9 cellular contexts compared by ENCODE assay signal in the genomic region with DNA sequence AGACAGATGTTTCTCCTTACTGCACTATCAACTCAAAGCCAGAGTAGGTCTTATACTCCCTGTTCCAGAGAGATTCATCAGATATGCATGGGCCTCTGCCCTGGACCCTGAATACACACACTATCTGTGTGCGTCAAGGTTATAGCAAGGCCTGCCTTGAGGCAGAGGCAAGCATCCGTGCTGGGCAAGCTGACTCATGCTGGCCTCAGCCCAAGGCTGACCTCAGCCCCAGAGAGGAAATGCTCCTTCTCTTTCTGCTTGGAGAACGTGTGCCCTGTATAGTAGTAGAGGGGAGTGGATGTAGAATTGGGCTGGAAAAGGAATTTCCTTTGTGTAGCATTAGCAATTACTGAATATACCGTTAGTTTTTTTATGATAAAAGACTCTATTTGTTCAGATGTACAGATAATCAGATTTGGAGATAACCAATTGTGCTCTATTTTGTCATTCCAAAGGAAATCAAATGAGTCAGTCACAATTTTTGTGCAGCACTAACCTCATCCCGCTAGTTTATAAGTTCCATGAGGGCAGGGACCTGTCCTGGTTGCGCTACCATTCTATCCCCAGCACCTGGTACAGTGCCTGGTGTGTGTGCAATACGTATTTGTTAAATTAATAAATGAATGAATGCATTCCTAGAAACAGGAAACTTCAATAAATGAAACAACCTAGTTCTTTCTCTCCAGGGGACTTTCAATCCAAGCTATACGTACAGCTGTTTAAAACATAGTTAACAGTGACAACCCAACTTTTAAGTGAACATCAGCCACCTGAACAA. TPM values are rescaled to one million over a fixed set of nuclear protein-coding genes. Genes with fewer than 3 reads are reported as not detected.
DNase-seq lines count a peak whose midpoint lies in the region; ATAC-seq lines count a peak whose summit lies in the region.
"Had no signal": no experiment of that assay in that cellular context is flagged by ENCODE, and none has a peak within 500 bp of the region (broad histone marks: within the 10 kb centered on the region; RNA-seq: fewer than 3 reads in every experiment).

No MANE protein-coding gene starts in this region.

- no peak overlapping the region for H2AFZ ChIP-seq in trophoblast cell (ENCODE audit: insufficient read depth, low read length, poor library complexity)

- DNase-seq in ELF-1 (ENCODE audit: low read depth, low spot score), result peak; percentile 57
- peak; percentile 98 for DNase-seq in RPMI7951 (ENCODE audit: low read depth)
- DNase-seq in fibroblast of the conjunctiva (ENCODE audit: low read depth), result peak; percentile 84
- peak; percentile 65 to 71 for DNase-seq in trophoblast cell
- DNase-seq in activated T-helper 2 cell treated with anti-CD3 and anti-CD28 coated beads, Interferon-gamma antibody, Interleukin-2, Interleukin-4, amounts not matched to agents 10 μg/mL and 5 μg/mL and 100 μg/mL, durations not matched to agents 14 hours and 24 hours and 36 hours (ENCODE audit: low spot score), result no peak
- DNase-seq in HuH-7.5 (ENCODE audit: low spot score), result no peak
- no peak for DNase-seq in NCI-H748 (lab: John Stamatoyannopoulos, UW; ENCODE audit: unreplicated experiment)

- H3K4me1 ChIP-seq in trophoblast cell (ENCODE audit: control insufficient read depth in 1 of 2, insufficient read depth in 2 of 2, low read length in 2 of 2), result no peaks in the 10 kb centered on the region

- no peaks in the 10 kb centered on the region for H3K36me3 ChIP-seq in trophoblast cell (ENCODE audit: control insufficient read depth in 1 of 2, insufficient read depth in 2 of 2, low read length in 2 of 2)

- H3K4me1 Mint-ChIP-seq in activated T-helper 2 cell treated with anti-CD3 and anti-CD28 coated beads, Interferon-gamma antibody, Interleukin-2, Interleukin-4, amounts not matched to agents 10 μg/mL and 5 μg/mL and 100 μg/mL, durations not matched to agents 14 hours and 24 hours and 36 hours (ENCODE audit: low read depth), result peaks cover 2% of the 10 kb centered on the region

- H3K4ac ChIP-seq in trophoblast cell (ENCODE audit: low read depth, low read length), result no peak overlapping the region

- no peaks in the 10 kb centered on the region for H3K27me3 ChIP-seq in trophoblast cell (ENCODE audit: insufficient read depth, low read length)

- no peaks in the 10 kb centered on the region for H3K79me2 ChIP-seq in trophoblast cell (ENCODE audit: control insufficient read depth, insufficient read depth, low read length, poor library complexity)

- no peaks in the 10 kb centered on the region for H3K79me1 ChIP-seq in trophoblast cell (ENCODE audit: low read length)

- no peak overlapping the region for H3K9ac ChIP-seq in trophoblast cell (ENCODE audit: low read length)

- peaks cover 38% of the 10 kb centered on the region for H3K27me3 Mint-ChIP-seq in activated T-helper 2 cell treated with anti-CD3 and anti-CD28 coated beads, Interferon-gamma antibody, Interleukin-2, Interleukin-4, amounts not matched to agents 10 μg/mL and 5 μg/mL and 100 μg/mL, durations not matched to agents 14 hours and 24 hours and 36 hours (ENCODE audit: low read depth)

- no peak overlapping the region for H4K12ac ChIP-seq in trophoblast cell (ENCODE audit: low read depth, low read length)

- no peak overlapping the region for H3K4me3 Mint-ChIP-seq in activated T-helper 2 cell treated with anti-CD3 and anti-CD28 coated beads, Interferon-gamma antibody, Interleukin-2, Interleukin-4, amounts not matched to agents 10 μg/mL and 5 μg/mL and 100 μg/mL, durations not matched to agents 14 hours and 24 hours and 36 hours (ENCODE audit: low read depth)

- no peak overlapping the region for H3K14ac ChIP-seq in trophoblast cell (ENCODE audit: low read length)

- H3K4me3 ChIP-seq in trophoblast cell (ENCODE audit: low read depth, low read length), result no peak overlapping the region

- H3K27ac Mint-ChIP-seq in activated T-helper 2 cell treated with anti-CD3 and anti-CD28 coated beads, Interferon-gamma antibody, Interleukin-2, Interleukin-4, amounts not matched to agents 10 μg/mL and 5 μg/mL and 100 μg/mL, durations not matched to agents 14 hours and 24 hours and 36 hours, result no peak overlapping the region
- H3K27ac Mint-ChIP-seq: activated naive CD4-positive, alpha-beta T cell treated with anti-CD3 and anti-CD28 coated beads, Interleukin-2, amount 50 U/mL, for 72 hours had no signal

- no peak overlapping the region for H3K4me2 ChIP-seq in trophoblast cell (ENCODE audit: low read length)

- H2AK5ac ChIP-seq in trophoblast cell (ENCODE audit: low read length), result no peak overlapping the region

- H3K9me3 ChIP-seq in trophoblast cell (ENCODE audit: insufficient read depth, low read depth, low read length), result no peaks in the 10 kb centered on the region

- H3K36me3 Mint-ChIP-seq in activated T-helper 2 cell treated with anti-CD3 and anti-CD28 coated beads, Interferon-gamma antibody, Interleukin-2, Interleukin-4, amounts not matched to agents 10 μg/mL and 5 μg/mL and 100 μg/mL, durations not matched to agents 14 hours and 24 hours and 36 hours (ENCODE audit: low read depth), result no peaks in the 10 kb centered on the region
- H3K36me3 Mint-ChIP-seq: activated naive CD4-positive, alpha-beta T cell treated with anti-CD3 and anti-CD28 coated beads, Interleukin-2, amount 50 U/mL, for 72 hours had no signal

- H2BK12ac ChIP-seq in trophoblast cell (ENCODE audit: low read length), result no peak overlapping the region

- intact Hi-C loops in activated T-helper 2 cell treated with anti-CD3 and anti-CD28 coated beads, Interferon-gamma antibody, Interleukin-2, Interleukin-4, amounts not matched to agents 10 μg/mL and 5 μg/mL and 100 μg/mL, durations not matched to agents 14 hours and 24 hours and 36 hours (cut with micrococcal nuclease), result no loop called here

- no peak overlapping the region for H4K8ac ChIP-seq in trophoblast cell (ENCODE audit: low read depth, low read length)

- H3K23ac ChIP-seq in trophoblast cell (ENCODE audit: low read length), result no peak overlapping the region

- no peak overlapping the region for H4K91ac ChIP-seq in trophoblast cell (ENCODE audit: low read depth, low read length)

- WGBS in trophoblast cell (ENCODE audit: extremely low coverage, insufficient coverage, insufficient read length), result no CpG with 5 or more reads among the region's 8 CpGs

- H3K27ac ChIP-seq in trophoblast cell (ENCODE audit: low read depth, low read length), result no peak overlapping the region

- no peak overlapping the region for H2BK5ac ChIP-seq in trophoblast cell (ENCODE audit: low read depth, low read length, poor library complexity)

- H2BK120ac ChIP-seq in trophoblast cell (ENCODE audit: insufficient read depth, low read length, poor library complexity), result no peak overlapping the region

- H3K18ac ChIP-seq in trophoblast cell (ENCODE audit: low read length), result no peak overlapping the region

- no peaks in the 10 kb centered on the region for H3K9me3 Mint-ChIP-seq in activated T-helper 2 cell treated with anti-CD3 and anti-CD28 coated beads, Interferon-gamma antibody, Interleukin-2, Interleukin-4, amounts not matched to agents 10 μg/mL and 5 μg/mL and 100 μg/mL, durations not matched to agents 14 hours and 24 hours and 36 hours
- H3K9me3 Mint-ChIP-seq: activated naive CD4-positive, alpha-beta T cell treated with anti-CD3 and anti-CD28 coated beads, Interleukin-2, amount 50 U/mL, for 72 hours had no signal

- no peak for ATAC-seq in HG03135 (IDR thresholded peaks at IDR 0.05; ENCODE audit: unreplicated experiment)

RNA-seq across cellular contexts. Expression of a gene that starts 13.3 kb away (rescaled TPM):
- total RNA-seq in RPMI7951 (2014; rRNA removed; shearing (Covaris generic)), result not detected in 2 replicates
- 0.40 and 0.44 TPM in 2 replicates for polyA plus RNA-seq in trophoblast cell (2013)
- not detected in 2 replicates for total RNA-seq in activated T-helper 2 cell treated with anti-CD3 and anti-CD28 coated beads, Interferon-gamma antibody, Interleukin-2, Interleukin-4, amounts not matched to agents 10 μg/mL and 5 μg/mL and 100 μg/mL, durations not matched to agents 14 hours and 24 hours and 36 hours
- total RNA-seq: activated naive CD4-positive, alpha-beta T cell treated with anti-CD3 and anti-CD28 coated beads, Interleukin-2, amount 50 U/mL, for 72 hours had no signal

RNA-seq across cellular contexts. Expression of a gene that starts 24.6 kb away (rescaled TPM):
- total RNA-seq in RPMI7951 (2014; rRNA removed; shearing (Covaris generic)), result 64.3 and 84.7 TPM in 2 replicates
- 67.2 and 70.3 TPM in 2 replicates for polyA plus RNA-seq in trophoblast cell (2013)
- 176 TPM in 2 replicates for total RNA-seq in activated T-helper 2 cell treated with anti-CD3 and anti-CD28 coated beads, Interferon-gamma antibody, Interleukin-2, Interleukin-4, amounts not matched to agents 10 μg/mL and 5 μg/mL and 100 μg/mL, durations not matched to agents 14 hours and 24 hours and 36 hours

Comparison
In these comparisons a context has a peak if more than half of its experiments do, and no peak if none do; other contexts are left out.
1. DNase-seq: peak in ELF-1 (single experiment), RPMI7951 (single experiment), fibroblast of the conjunctiva (single experiment) and trophoblast cell (2 of 2); none in activated T-helper 2 cell treated with anti-CD3 and anti-CD28 coated beads, Interferon-gamma antibody, Interleukin-2, Interleukin-4, amounts not matched to agents 10 μg/mL and 5 μg/mL and 100 μg/mL, durations not matched to agents 14 hours and 24 hours and 36 hours (single experiment), HuH-7.5 (single experiment) and NCI-H748 (single experiment).